33 cellular contexts compared by ENCODE assay signal in genomic region chr2:172313715-172314341, GRCh38.
"Had no signal": no experiment of that assay in that cellular context is flagged by ENCODE, and none has a peak within 500 bp of the region (broad histone marks: within the 10 kb centered on the region; RNA-seq: fewer than 3 reads in every experiment).

No MANE protein-coding gene starts in this region.

- H3K4me1 ChIP-seq: breast epithelium, colonic mucosa had no signal

- H3K27me3 Mint-ChIP-seq: activated B cell treated with CpG ODN at 0.5 μM for 24 hours; activated CD8-positive, alpha-beta T cell treated with anti-CD3 and anti-CD28 coated beads for 36 hours; activated naive CD8-positive, alpha-beta T cell; activated T-helper 17 cell treated with anti-CD3 and anti-CD28 coated beads, Interleukin-2, amount 50 U/mL, for 72 hours; brain; T-helper 17 cell had no signal

- H3K4me3 Mint-ChIP-seq: activated B cell treated with CpG ODN at 0.5 μM for 24 hours; activated CD8-positive, alpha-beta T cell treated with anti-CD3 and anti-CD28 coated beads for 36 hours; activated naive CD8-positive, alpha-beta T cell; activated T-cell treated with anti-CD3 and anti-CD28 coated beads, Interleukin-2, amount 50 U/mL, for 4 hours; activated T-helper 17 cell treated with anti-CD3 and anti-CD28 coated beads, Interleukin-2, amount 50 U/mL, for 72 hours; brain; T-helper 17 cell; T-helper 2 cell treated with Interferon-gamma antibody and Interleukin-4, amounts not matched to agents 5 μg/mL and 100 μg/mL, for 36 hours had no signal

- H3K27me3 ChIP-seq: breast epithelium, cardiac muscle cell, colonic mucosa, esophagus muscularis mucosa, foreskin keratinocyte, gastrocnemius medialis, heart left ventricle had no signal

- H3K4me3 ChIP-seq: breast epithelium, cardiac muscle cell, colonic mucosa, esophagus muscularis mucosa, gastrocnemius medialis, heart left ventricle had no signal

- H3K27ac Mint-ChIP-seq: activated B cell treated with CpG ODN at 0.5 μM for 24 hours; activated CD8-positive, alpha-beta T cell treated with anti-CD3 and anti-CD28 coated beads for 36 hours; activated naive CD8-positive, alpha-beta T cell; activated T-helper 17 cell treated with anti-CD3 and anti-CD28 coated beads, Interleukin-2, amount 50 U/mL, for 72 hours; brain; T-helper 17 cell; T-helper 2 cell treated with Interferon-gamma antibody and Interleukin-4, amounts not matched to agents 5 μg/mL and 100 μg/mL, for 36 hours had no signal

- H3K9me3 ChIP-seq: breast epithelium, colonic mucosa, esophagus muscularis mucosa, gastrocnemius medialis, heart left ventricle had no signal

- H3K9me3 Mint-ChIP-seq: activated B cell treated with CpG ODN at 0.5 μM for 24 hours; activated CD8-positive, alpha-beta T cell treated with anti-CD3 and anti-CD28 coated beads for 36 hours; activated T-cell treated with anti-CD3 and anti-CD28 coated beads, Interleukin-2, amount 50 U/mL, for 4 hours; activated T-helper 17 cell treated with anti-CD3 and anti-CD28 coated beads, Interleukin-2, amount 50 U/mL, for 72 hours; T-helper 2 cell treated with Interferon-gamma antibody and Interleukin-4, amounts not matched to agents 5 μg/mL and 100 μg/mL, for 36 hours had no signal

- H3K36me3 Mint-ChIP-seq: brain had no signal

- H3K4me1 Mint-ChIP-seq: activated B cell treated with CpG ODN at 0.5 μM for 24 hours; activated T-helper 17 cell treated with anti-CD3 and anti-CD28 coated beads, Interleukin-2, amount 50 U/mL, for 72 hours; brain; T-helper 17 cell had no signal

- ATAC-seq: activated CD4-positive, CD25-positive, alpha-beta regulatory T cell treated with anti-CD3 and anti-CD28 coated beads, Interleukin-2, amount 50 U/mL, for 24 hours; activated CD8-positive, alpha-beta T cell treated with anti-CD3 and anti-CD28 coated beads for 36 hours; activated T-cell treated with anti-CD3 and anti-CD28 coated beads, Interleukin-2, amount 50 U/mL, for 4 hours; activated T-helper 17 cell treated with anti-CD3 and anti-CD28 coated beads, Interleukin-2, amount 50 U/mL, for 72 hours; foreskin keratinocyte; gastrocnemius medialis; T-helper 17 cell had no signal

- H3K36me3 ChIP-seq: breast epithelium, cardiac muscle cell, colonic mucosa, esophagus muscularis mucosa, gastrocnemius medialis, heart left ventricle, WERI-Rb-1 had no signal

- H3K27ac ChIP-seq: breast epithelium, cardiac muscle cell, colonic mucosa, esophagus muscularis mucosa, foreskin keratinocyte, gastrocnemius medialis, WERI-Rb-1 had no signal

- DNase-seq: activated B cell treated with CpG ODN at 0.5 μM for 24 hours; activated CD4-positive, alpha-beta T cell treated with anti-CD3 and anti-CD28 coated beads for 48 hours; activated CD4-positive, alpha-beta T cell treated with anti-CD3 and anti-CD28 coated beads, Interleukin-2, amount 50 U/mL, for 1 hour; activated CD4-positive, alpha-beta T cell treated with anti-CD3 and anti-CD28 coated beads, Interleukin-2, amount 50 U/mL, for 48 hours; activated CD8-positive, alpha-beta memory T cell treated with anti-CD3 and anti-CD28 coated beads for 24 hours; activated CD8-positive, alpha-beta T cell treated with anti-CD3 and anti-CD28 coated beads for 36 hours; activated effector memory CD4-positive, alpha-beta T cell treated with Interleukin-2 at 50 U/mL for 16 hours; activated gamma-delta T cell treated with Interleukin-2 at 50 U/mL for 16 hours; activated naive CD4-positive, alpha-beta T cell treated with anti-CD3 and anti-CD28 coated beads, Interleukin-2, amount 50 U/mL, for 16 hours; activated naive CD4-positive, alpha-beta T cell treated with Interleukin-2 at 50 U/mL for 16 hours; activated T-cell treated with anti-CD3 and anti-CD28 coated beads, Interleukin-2, amount 50 U/mL, for 4 hours; amniotic stem cell; aorta; central memory CD4-positive, alpha-beta T cell; cerebellar nuclear complex; colonic mucosa; effector CD8-positive, alpha-beta T cell; foreskin keratinocyte; gastrocnemius medialis; glutamatergic neuron; heart left ventricle; T-helper 1 cell; T-helper 17 cell; T1000; WERI-Rb-1 had no signal
